ENCODE assay signal across 8 cellular contexts in the genomic region with DNA sequence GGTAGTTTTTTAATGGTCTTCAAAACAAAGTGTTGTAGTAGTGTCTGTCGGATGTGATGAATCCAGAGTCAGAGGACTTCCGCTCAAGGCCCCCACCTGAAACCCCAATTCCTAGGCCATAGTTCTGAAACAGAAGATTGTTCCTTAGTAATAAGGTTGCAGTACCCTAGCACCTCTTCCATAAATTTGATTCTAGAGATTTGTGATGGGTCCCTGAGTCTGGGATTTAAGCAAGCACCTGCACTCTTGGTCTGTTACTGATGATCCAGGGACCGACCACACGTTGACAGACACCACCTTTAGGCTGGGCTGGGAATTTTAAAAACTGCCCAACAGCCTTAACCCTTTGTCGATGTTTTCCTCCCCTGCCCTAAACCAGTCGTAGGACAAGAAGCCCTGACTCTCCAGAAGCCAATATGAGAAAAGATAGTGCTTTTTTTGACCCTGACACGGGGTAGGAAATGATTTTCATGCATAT. TPM values are rescaled to one million over a fixed set of nuclear protein-coding genes. Genes with fewer than 3 reads are reported as not detected.
A peak's percentile ranks its signal among the peaks of the same experiment; 100 is the strongest.
DNase-seq lines count a peak whose midpoint lies in the region; ATAC-seq, FAIRE-seq and TF ChIP-seq lines count a peak whose summit lies in the region.

No MANE protein-coding gene starts in this region.

- TF ChIP-seq POLR2A in uterus (IDR thresholded peaks at IDR 0.05): no peak

- H3K27me3 ChIP-seq in left ventricle myocardium inferior (ENCODE audit: low read depth) (no peaks in the 10 kb centered on the region), uterus (no peaks in the 10 kb centered on the region)

- H3K9me3 ChIP-seq in left ventricle myocardium inferior (replicated peaks) (peaks cover 3% of the 10 kb centered on the region), uterus (no peaks in the 10 kb centered on the region)

- DNase-seq in left ventricle myocardium inferior (no peak), Right ventricle myocardium superior (no peak), NCI-H748 treated with DMSO at 0.1 percent for 48 hours (lab: John Stamatoyannopoulos, UW) (peak; percentile 46), memory B cell (ENCODE audit: low spot score in 2 of 2) (no peak), uterus (no peak), RCC 7860 (ENCODE audit: low spot score) (no peak)
- DNase-seq in central memory CD4-positive, alpha-beta T cell: peak; percentile 21

- no peak for TF ChIP-seq CTCF in left ventricle myocardium inferior (IDR thresholded peaks at IDR 0.05; ENCODE audit: borderline replicate concordance)
- TF ChIP-seq CTCF in uterus (IDR thresholded peaks at IDR 0.05): no peak

- no peak for FAIRE-seq in RCC 7860 (lab: Jason Lieb, UNC)

- H3K27ac ChIP-seq in left ventricle myocardium inferior (replicated peaks) (peak overlapping the region; percentile 99), uterus (peak overlapping the region; percentile 99)

- peak overlapping the region; percentile 97 for H3K4me3 Mint-ChIP-seq in memory B cell

- H3K36me3 ChIP-seq in left ventricle myocardium inferior (peaks cover 6% of the 10 kb centered on the region), uterus (no peaks in the 10 kb centered on the region)

- H3K4me1 ChIP-seq in left ventricle myocardium inferior: peaks cover 63% of the 10 kb centered on the region
- peaks cover 8 to 12% of the 10 kb centered on the region in 2 donors for H3K4me1 ChIP-seq in uterus

- no peaks in the 10 kb centered on the region for H3K27me3 Mint-ChIP-seq in memory B cell

- H3K27ac Mint-ChIP-seq in memory B cell: peak overlapping the region; percentile 92

- H3K4me1 Mint-ChIP-seq in memory B cell: peaks cover 22% of the 10 kb centered on the region

- peaks cover 13% of the 10 kb centered on the region for H3K36me3 Mint-ChIP-seq in memory B cell

- no peaks in the 10 kb centered on the region for H3K9me3 Mint-ChIP-seq in memory B cell

- ATAC-seq in Right ventricle myocardium superior (ENCODE audit: poor library complexity) (no peak), memory B cell (ENCODE audit: low read depth) (no peak), HG02588 (IDR thresholded peaks at IDR 0.05; ENCODE audit: unreplicated experiment) (no peak)

- peak overlapping the region; percentile 95 for H3K4me3 ChIP-seq in left ventricle myocardium inferior
- H3K4me3 ChIP-seq in uterus: peak overlapping the region; percentile 83 to 99

- intact Hi-C loops in left ventricle myocardium inferior (cut with micrococcal nuclease) (no loop called here), Right ventricle myocardium superior (cut with DNase I) (loop anchor here (10.0 kb wide), 1 partner anchor 151 kb away; the partner anchor contains the start of gene SRSF3), uterus (cut with DNase I; ENCODE audit: low total_unique reads) (no loop called here)

RNA-seq across cellular contexts. Expression of gene KCTD20, which starts 1.2 kb away (rescaled TPM):
- total RNA-seq in left ventricle myocardium inferior (21.3 TPM), Right ventricle myocardium superior (22.1 TPM), uterus (100 to 1,000 TPM in 1 of 4 donors, 10 to 100 TPM in 3; 31.0 to 130 (median 46.4) TPM)

RNA-seq across cellular contexts. Expression of gene PXT1, which starts 1.3 kb away (rescaled TPM):
- total RNA-seq in left ventricle myocardium inferior: not detected
- 0.13 TPM for total RNA-seq in Right ventricle myocardium superior
- total RNA-seq in uterus: not detected

RNA-seq across cellular contexts. Expression of gene ETV7, which starts 56.5 kb away (rescaled TPM):
- total RNA-seq in left ventricle myocardium inferior (not detected), Right ventricle myocardium superior (not detected), uterus (1 to 10 TPM in 1 of 4 donors, not detected in 3; 1.3 TPM)

Comparison
In these comparisons a context has a peak if more than half of its experiments do, and no peak if none do; other contexts are left out.
1. DNase-seq: peak in NCI-H748 treated with DMSO at 0.1 percent for 48 hours (single experiment) and central memory CD4-positive, alpha-beta T cell (single experiment); none in left ventricle myocardium inferior (single experiment), Right ventricle myocardium superior (single experiment), memory B cell (0 of 2), uterus (0 of 2) and RCC 7860 (single experiment).